Comparison of ENCODE assay signal across 8 cellular contexts in the genomic region with DNA sequence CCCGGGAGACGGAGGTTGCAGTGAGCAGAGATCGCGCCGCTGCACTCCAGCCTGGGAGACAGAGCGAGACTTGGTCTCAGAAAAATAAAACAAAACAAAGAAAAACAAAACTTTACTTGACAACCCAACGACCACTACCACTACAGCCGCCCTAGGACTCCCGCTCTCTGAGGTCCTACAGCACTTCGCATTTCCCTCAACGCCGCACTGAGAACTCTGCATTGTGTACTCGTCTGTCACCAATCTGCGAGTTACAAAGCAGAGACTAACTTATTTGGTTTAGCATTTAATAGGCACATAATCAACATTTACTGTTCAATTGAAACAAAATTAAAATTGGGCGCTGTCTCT.
DNase-seq lines count a peak whose midpoint lies in the region; ATAC-seq and TF ChIP-seq lines count a peak whose summit lies in the region.

No MANE protein-coding gene starts in this region.

- H3K36me3 Mint-ChIP-seq in stimulated activated naive CD8-positive, alpha-beta T cell treated with anti-CD3 and anti-CD28 coated beads, Interleukin-15, Interleukin-2, amounts not matched to agents 100 ng/mL and 50 ng/mL, for 24 hours (ENCODE audit: low read depth): peaks cover 41% of the 10 kb centered on the region
- peaks cover 33% of the 10 kb centered on the region for H3K36me3 Mint-ChIP-seq in nephron (ENCODE audit: low read depth)

- H3K4me3 ChIP-seq in WERI-Rb-1 (ENCODE audit: low read depth, low read length) (peak overlapping the region; percentile 70), epithelial cell of esophagus (ENCODE audit: low read length) (peak overlapping the region; percentile 100)

- TF ChIP-seq CTCF in WERI-Rb-1 (IDR thresholded peaks at IDR 0.05; ENCODE audit: low read depth, low read length) (no peak), epithelial cell of esophagus (IDR thresholded peaks at IDR 0.05; ENCODE audit: insufficient read depth, low read depth, low read length, missing control alignments) (no peak), nephron (IDR thresholded peaks at IDR 0.05; ENCODE audit: unreplicated experiment in 3 of 3) (no peak)

- peaks cover 35% of the 10 kb centered on the region for H3K4me1 Mint-ChIP-seq in stimulated activated naive CD8-positive, alpha-beta T cell treated with anti-CD3 and anti-CD28 coated beads, Interleukin-15, Interleukin-2, amounts not matched to agents 100 ng/mL and 50 ng/mL, for 24 hours (ENCODE audit: low read depth)
- peaks cover 28% of the 10 kb centered on the region for H3K4me1 Mint-ChIP-seq in nephron

- peaks cover 6% of the 10 kb centered on the region for H3K9me3 ChIP-seq in WERI-Rb-1 (ENCODE audit: severe bottlenecking)

- no peaks in the 10 kb centered on the region for H3K9me3 Mint-ChIP-seq in stimulated activated naive CD8-positive, alpha-beta T cell treated with anti-CD3 and anti-CD28 coated beads, Interleukin-15, Interleukin-2, amounts not matched to agents 100 ng/mL and 50 ng/mL, for 24 hours
- no peaks in the 10 kb centered on the region for H3K9me3 Mint-ChIP-seq in nephron

- peak overlapping the region; percentile 99 for H3K27ac ChIP-seq in WERI-Rb-1

- H3K27me3 ChIP-seq in WERI-Rb-1 (ENCODE audit: insufficient read depth, low read depth, severe bottlenecking): no peaks in the 10 kb centered on the region

- DNase-seq in stimulated activated naive CD8-positive, alpha-beta T cell treated with anti-CD3 and anti-CD28 coated beads, Interleukin-15, Interleukin-2, amounts not matched to agents 100 U/mL and 50 U/mL, for 24 hours: no peak
- peak; percentile 23 for DNase-seq in WERI-Rb-1
- DNase-seq in epithelial cell of esophagus (ENCODE audit: low read depth): peak; percentile 22
- no peak for DNase-seq in COR-L47 (lab: John Stamatoyannopoulos, UW)

- peaks cover 35% of the 10 kb centered on the region for H3K36me3 ChIP-seq in WERI-Rb-1

- peak overlapping the region; percentile 97 for H3K4me3 Mint-ChIP-seq in stimulated activated naive CD8-positive, alpha-beta T cell treated with anti-CD3 and anti-CD28 coated beads, Interleukin-15, Interleukin-2, amounts not matched to agents 100 ng/mL and 50 ng/mL, for 24 hours
- H3K4me3 Mint-ChIP-seq in nephron: peak overlapping the region; percentile 97 to 100 (median 99)

- peak overlapping the region; percentile 99 for H3K27ac Mint-ChIP-seq in stimulated activated naive CD8-positive, alpha-beta T cell treated with anti-CD3 and anti-CD28 coated beads, Interleukin-15, Interleukin-2, amounts not matched to agents 100 ng/mL and 50 ng/mL, for 24 hours
- peak overlapping the region; percentile 99 to 100 (median 100) for H3K27ac Mint-ChIP-seq in nephron

- no peaks in the 10 kb centered on the region for H3K27me3 Mint-ChIP-seq in stimulated activated naive CD8-positive, alpha-beta T cell treated with anti-CD3 and anti-CD28 coated beads, Interleukin-15, Interleukin-2, amounts not matched to agents 100 ng/mL and 50 ng/mL, for 24 hours
- H3K27me3 Mint-ChIP-seq in nephron (ENCODE audit: low read depth): no peaks in the 10 kb centered on the region

- no peak for ATAC-seq in stimulated activated naive CD8-positive, alpha-beta T cell treated with anti-CD3 and anti-CD28 coated beads, Interleukin-15, Interleukin-2, amounts not matched to agents 100 U/mL and 50 U/mL, for 24 hours
- ATAC-seq in GM18909 (IDR thresholded peaks at IDR 0.05; ENCODE audit: poor library complexity, unreplicated experiment) (no peak), HG03175 (IDR thresholded peaks at IDR 0.05; ENCODE audit: unreplicated experiment) (no peak)

Comparison
In these comparisons a context has a peak if more than half of its experiments do, and no peak if none do; other contexts are left out.
1. DNase-seq: peak in WERI-Rb-1 (single experiment) and epithelial cell of esophagus (single experiment); none in stimulated activated naive CD8-positive, alpha-beta T cell treated with anti-CD3 and anti-CD28 coated beads, Interleukin-15, Interleukin-2, amounts not matched to agents 100 U/mL and 50 U/mL, for 24 hours (single experiment) and COR-L47 (single experiment).